8 cellular contexts compared by ENCODE assay signal in genomic region chr1:154869351-154870116, GRCh38. TPM values are rescaled to one million over a fixed set of nuclear protein-coding genes. Genes with fewer than 3 reads are reported as not detected.
DNase-seq lines count a peak whose midpoint lies in the region; ATAC-seq, FAIRE-seq and TF ChIP-seq lines count a peak whose summit lies in the region.

No MANE protein-coding gene starts in this region.

- CTCF ChIA-PET in A549 (lab: Yijun Ruan, JAX) = interaction anchor here (0.7 to 7.5 kb wide), 9 partner anchors 8 to 200 kb away, joined by 3 to 58 read pairs (median 4); no protein-coding TSS in a partner anchor
- CTCF ChIA-PET in activated CD4-positive, alpha-beta memory T cell treated with anti-CD3 and anti-CD28 coated beads for 36 hours (lab: Charles Lee) = interaction anchor here (1.0 to 1.5 kb wide), 5 partner anchors 9 to 310 kb away, joined by 3 to 9 read pairs (median 4); no protein-coding TSS in a partner anchor

- H3K36me3 ChIP-seq in brain microvascular endothelial cell (replicated peaks) = no peaks in the 10 kb centered on the region
- H3K36me3 ChIP-seq in mesenchymal stem cell (ENCODE audit: control insufficient read depth in 1 of 2, insufficient read depth in 2 of 2, low read depth in 1 of 2, low read length in 2 of 2) = no peaks in the 10 kb centered on the region

- no peak overlapping the region for H2BK120ac ChIP-seq in mesenchymal stem cell (ENCODE audit: low read depth, low read length)

- no peak for TF ChIP-seq POLR2A in A549 (IDR thresholded peaks at IDR 0.05; ENCODE audit: low read length)

- H3K27ac ChIP-seq in A549 (no peak overlapping the region), brain microvascular endothelial cell (no peak overlapping the region), mesenchymal stem cell (ENCODE audit: low read length, poor library complexity, severe bottlenecking) (no peak overlapping the region)

- H3K36me3 Mint-ChIP-seq in activated CD4-positive, alpha-beta memory T cell treated with anti-CD3 and anti-CD28 coated beads for 36 hours = no peaks in the 10 kb centered on the region

- DNase-seq in A549 (ENCODE audit: low read depth in 1 of 2, low spot score in 1 of 2) (no peak), brain microvascular endothelial cell (peak; percentile 42), mesenchymal stem cell (peak; percentile 49)
- DNase-seq in activated T-cell treated with anti-CD3 and anti-CD28 coated beads, Interleukin-2, amount 50 U/mL, for 48 hours = no peak
- DNase-seq in activated CD4-positive, alpha-beta memory T cell treated with anti-CD3 and anti-CD28 coated beads for 36 hours = no peak

- H2BK5ac ChIP-seq in mesenchymal stem cell (ENCODE audit: low read depth, low read length, poor library complexity, severe bottlenecking) = no peak overlapping the region

- 49% methylated on average over 15 of the region's 26 CpGs for WGBS in A549 (ENCODE audit: missing lambda C conversion rate)
- 73% methylated on average over 26 of the region's 26 CpGs for WGBS in mesenchymal stem cell

- no peak for TF ChIP-seq RAD21 in A549 (conservative IDR thresholded peaks at IDR 0.05 in 1 of 2, IDR thresholded peaks at IDR 0.05 in 1 of 2)

- H4K91ac ChIP-seq in mesenchymal stem cell (ENCODE audit: low read length) = peak overlapping the region; percentile 28

- peaks cover 35% of the 10 kb centered on the region for H3K4me1 Mint-ChIP-seq in activated CD4-positive, alpha-beta memory T cell treated with anti-CD3 and anti-CD28 coated beads for 36 hours (ENCODE audit: low read depth)

- 0 out of 3 replicates have a peak, but pooled peaks cover 3% of the 10 kb centered on the region for H3K4me1 ChIP-seq in A549
- peaks cover 34% of the 10 kb centered on the region for H3K4me1 ChIP-seq in mesenchymal stem cell (ENCODE audit: control insufficient read depth, insufficient read depth, low read depth, low read length)

- H4K8ac ChIP-seq in mesenchymal stem cell (ENCODE audit: low read length) = peak overlapping the region; percentile 10

- no peak overlapping the region for H2AFZ ChIP-seq in mesenchymal stem cell (ENCODE audit: low read depth, low read length)

- no peak for FAIRE-seq in A549 (lab: Jason Lieb, UNC)

- peak overlapping the region in 1 of 2 experiments; percentile 67 for H3K14ac ChIP-seq in mesenchymal stem cell (ENCODE audit: low read length in 2 of 2)

- H2AK5ac ChIP-seq in mesenchymal stem cell (ENCODE audit: low read length, severe bottlenecking) = no peak overlapping the region

- ATAC-seq in A549 (no peak), HG03064 (IDR thresholded peaks at IDR 0.05; ENCODE audit: low read depth, unreplicated experiment) (peak; percentile 6), HG02870 (IDR thresholded peaks at IDR 0.05; ENCODE audit: unreplicated experiment) (no peak), HG03196 (IDR thresholded peaks at IDR 0.05; ENCODE audit: unreplicated experiment) (no peak)

- no peak for TF ChIP-seq EP300 in A549 (IDR thresholded peaks at IDR 0.05)

- no peak overlapping the region for H3K4me3 Mint-ChIP-seq in activated CD4-positive, alpha-beta memory T cell treated with anti-CD3 and anti-CD28 coated beads for 36 hours

- no peak overlapping the region for H3K27ac Mint-ChIP-seq in activated CD4-positive, alpha-beta memory T cell treated with anti-CD3 and anti-CD28 coated beads for 36 hours

- TF ChIP-seq CTCF in A549 (IDR thresholded peaks at IDR 0.05) (no peak), brain microvascular endothelial cell (IDR thresholded peaks at IDR 0.05; ENCODE audit: low read depth, low read length, missing control alignments) (no peak)

- POLR2A ChIA-PET in A549 (lab: Yijun Ruan, JAX) = no interaction called here
- POLR2A ChIA-PET in activated CD4-positive, alpha-beta memory T cell treated with anti-CD3 and anti-CD28 coated beads for 36 hours (lab: Charles Lee) = no interaction called here

- H3K27me3 Mint-ChIP-seq in activated CD4-positive, alpha-beta memory T cell treated with anti-CD3 and anti-CD28 coated beads for 36 hours = peaks cover 44% of the 10 kb centered on the region

- peak overlapping the region in 1 of 2 experiments; percentile 43 for H3K4ac ChIP-seq in mesenchymal stem cell (ENCODE audit: low read depth in 1 of 2, low read length in 2 of 2)

- H3K23ac ChIP-seq in mesenchymal stem cell (ENCODE audit: low read length in 2 of 2) = no peak overlapping the region

- peak overlapping the region; percentile 82 for H2BK15ac ChIP-seq in mesenchymal stem cell (ENCODE audit: low read depth, poor library complexity, severe bottlenecking)

- H3K9me3 ChIP-seq in A549 (no peaks in the 10 kb centered on the region), mesenchymal stem cell (ENCODE audit: control insufficient read depth, low read length) (no peaks in the 10 kb centered on the region)

- peak overlapping the region; percentile 68 for H3K9ac ChIP-seq in mesenchymal stem cell (ENCODE audit: low read length)

- H3K18ac ChIP-seq in mesenchymal stem cell (ENCODE audit: low read depth in 1 of 2, low read length in 2 of 2) = peak overlapping the region; percentile 7 to 37

- peak overlapping the region in 1 of 2 experiments; percentile 89 for H2BK12ac ChIP-seq in mesenchymal stem cell (ENCODE audit: low read length in 2 of 2)

- in situ Hi-C loops in brain microvascular endothelial cell (cut with HindIII; ENCODE audit: low pct_ligation_motif_present, low sequenced_read_pairs) = no loop called here

- H3K9me3 Mint-ChIP-seq in activated CD4-positive, alpha-beta memory T cell treated with anti-CD3 and anti-CD28 coated beads for 36 hours = no peaks in the 10 kb centered on the region

- no peaks in the 10 kb centered on the region for H3K27me3 ChIP-seq in brain microvascular endothelial cell (replicated peaks)
- H3K27me3 ChIP-seq in mesenchymal stem cell (ENCODE audit: control insufficient read depth in 1 of 2, insufficient read depth in 1 of 2, low read length in 2 of 2) = peaks cover 16 to 88% of the 10 kb centered on the region in 2 experiments

- intact Hi-C loops in activated CD4-positive, alpha-beta memory T cell treated with anti-CD3 and anti-CD28 coated beads for 36 hours (cut with micrococcal nuclease) = loop anchor here (5.0 kb wide), 1 partner anchor 107 kb away; no protein-coding TSS in a partner anchor

- no peaks in the 10 kb centered on the region for H3K79me1 ChIP-seq in mesenchymal stem cell (replicated peaks; ENCODE audit: low read length, poor library complexity, severe bottlenecking)

- H3K4me2 ChIP-seq in A549 (peak overlapping the region; percentile 80), mesenchymal stem cell (ENCODE audit: low read length, poor library complexity, severe bottlenecking) (peak overlapping the region; percentile 12)

- peak overlapping the region; percentile 32 for H3K4me3 ChIP-seq in A549
- H3K4me3 ChIP-seq in brain microvascular endothelial cell (ENCODE audit: low read depth, low read length) = peak overlapping the region; percentile 34
- peak overlapping the region in 1 of 2 experiments; percentile 63 for H3K4me3 ChIP-seq in mesenchymal stem cell (ENCODE audit: insufficient read depth in 1 of 2, low read depth in 1 of 2, low read length in 2 of 2)

TF ChIP-seq in A549, 52 proteins besides CTCF, POLR2A, EP300 and RAD21:
- TF ChIP-seq FOXS1 (CRISPR knock-in tag; IDR thresholded peaks at IDR 0.05) (no peak), HOXB5 (CRISPR knock-in tag; IDR thresholded peaks at IDR 0.05) (no peak), JUNB (IDR thresholded peaks at IDR 0.05) (no peak), CEBPB (IDR thresholded peaks at IDR 0.05) (no peak), MAZ (IDR thresholded peaks at IDR 0.05; ENCODE audit: borderline replicate concordance, low read depth, low read length) (no peak), CBX2 (IDR thresholded peaks at IDR 0.05; ENCODE audit: borderline replicate concordance, low read depth) (no peak), NFE2L2 (conservative IDR thresholded peaks at IDR 0.05; ENCODE audit: low read length) (no peak), CBX8 (IDR thresholded peaks at IDR 0.05) (no peak)

RNA-seq across cellular contexts. Expression of gene KCNN3, which starts 0.5 kb away (rescaled TPM):
- polyA plus RNA-seq in A549 (2011; rRNA removed) (0.03 and 0.08 TPM in 2 replicates), A549 (2017; fragmentation: RNase III; extraction: RNeasy Plus Mini Kit Qiagen cat#74134 plus additional on column Dnase treatment) (0.01 to 0.04 TPM in 2 of 3 replicates, not detected in the other)
- polyA plus RNA-seq in A549 (2012; cell fraction: cytosol; rRNA removed) = 0.03 and 0.05 TPM in 2 replicates
- 0.01 and 0.06 TPM in 2 replicates for polyA plus RNA-seq in A549 (2012; cell fraction: nucleus; rRNA removed)
- 0.17 and 0.24 TPM in 2 replicates for polyA minus RNA-seq in A549 (2011; rRNA and poly(A)+ RNA removed)
- 0.81 TPM for polyA plus RNA-seq in mesenchymal stem cell (2013, experiment 1 of 2)
- 0.75 TPM for polyA plus RNA-seq in mesenchymal stem cell (2013, experiment 2 of 2)
- total RNA-seq in activated CD4-positive, alpha-beta memory T cell treated with anti-CD3 and anti-CD28 coated beads for 36 hours = under 1 TPM; 0.02 to 0.14 TPM

Comparison
In these comparisons a context has a peak if more than half of its experiments do, and no peak if none do; other contexts are left out.
1. DNase-seq: peak in brain microvascular endothelial cell (single experiment) and mesenchymal stem cell (single experiment); none in A549 (0 of 2), activated T-cell treated with anti-CD3 and anti-CD28 coated beads, Interleukin-2, amount 50 U/mL, for 48 hours (0 of 2) and activated CD4-positive, alpha-beta memory T cell treated with anti-CD3 and anti-CD28 coated beads for 36 hours (single experiment).